8 cellular contexts compared by ENCODE assay signal in the genomic region with DNA sequence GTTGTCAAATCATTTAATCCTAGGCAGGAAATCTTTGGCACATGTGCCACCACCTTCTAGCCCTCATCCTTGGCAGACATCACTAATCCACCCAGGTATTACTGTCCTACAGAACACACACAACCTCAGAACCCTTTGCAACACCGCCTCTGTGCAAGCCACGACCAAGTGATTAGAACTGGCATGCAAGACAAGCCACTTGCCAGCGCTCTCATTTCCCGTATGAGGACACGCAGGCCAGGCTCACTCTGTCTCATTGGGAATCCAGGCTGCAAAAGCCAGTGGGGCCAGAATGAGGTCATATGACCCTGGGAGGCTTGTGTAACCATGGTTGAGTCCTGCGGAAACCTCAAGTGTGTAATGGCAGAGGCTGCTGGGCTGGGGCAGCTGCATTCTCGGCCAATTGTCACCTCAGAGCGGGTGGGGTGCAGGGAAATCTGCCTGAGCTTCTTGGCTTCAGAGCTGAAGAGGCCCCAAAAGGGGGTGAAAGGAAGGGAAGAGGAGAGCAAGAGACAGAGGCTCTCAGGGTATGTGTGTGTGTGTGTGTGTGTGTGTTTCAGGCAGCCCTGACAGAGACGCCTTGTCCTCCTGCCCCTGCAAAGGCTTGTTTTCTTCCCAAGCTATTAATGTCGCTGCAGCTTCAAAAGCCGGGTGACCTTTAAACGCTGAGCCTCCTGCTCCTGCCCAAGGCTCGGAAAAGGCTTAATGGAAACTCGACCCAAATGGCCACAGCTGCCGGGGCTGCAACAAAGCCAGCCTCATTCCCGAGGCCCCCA. TPM values are rescaled to one million over a fixed set of nuclear protein-coding genes. Genes with fewer than 3 reads are reported as not detected.
A peak's percentile ranks its signal among the peaks of the same experiment; 100 is the strongest.
DNase-seq lines count a peak whose midpoint lies in the region; ATAC-seq and TF ChIP-seq lines count a peak whose summit lies in the region.

No MANE protein-coding gene starts in this region.

- DNase-seq in G401 (ENCODE audit: low spot score) (peak; percentile 87), NCI-H2107 treated with DMSO at 0.1 percent for 48 hours (lab: John Stamatoyannopoulos, UW; ENCODE audit: unreplicated experiment) (peak; percentile 62), anterior cingulate cortex (lab: John Stamatoyannopoulos, UW) (peak in 55 of 58 donors; percentile 40 to 94 (median 79)), heart right ventricle (peak; percentile 82 to 94), ovary (peak; percentile 68 to 91 (median 81)), activated gamma-delta T cell (lab: John Stamatoyannopoulos, UW) (no peak)

- H3K4me3 ChIP-seq in heart right ventricle = peak overlapping the region; percentile 4 to 53 (median 42)
- no peak overlapping the region for H3K4me3 ChIP-seq in ovary

- H3K4me1 ChIP-seq in heart right ventricle = peaks cover 42 to 97% (median 81%) of the 10 kb centered on the region in 9 donors
- peaks cover 50% of the 10 kb centered on the region for H3K4me1 ChIP-seq in ovary (ENCODE audit: insufficient read depth)

- peak; percentile 82 to 92 (median 86) for ATAC-seq in heart right ventricle
- ATAC-seq in HG02610 (IDR thresholded peaks at IDR 0.05; ENCODE audit: unreplicated experiment) = no peak
- no peak for ATAC-seq in HG02885 (IDR thresholded peaks at IDR 0.05; ENCODE audit: poor library complexity, unreplicated experiment)

- TF ChIP-seq POLR2A in ovary (IDR thresholded peaks at IDR 0.05) = no peak

- H3K9me3 ChIP-seq in heart right ventricle = no peaks in the 10 kb centered on the region
- H3K9me3 ChIP-seq in ovary = no peaks in the 10 kb centered on the region

- H3K36me3 ChIP-seq in heart right ventricle (peaks cover 0 to 5% (median 0%) of the 10 kb centered on the region in 9 donors), ovary (no peaks in the 10 kb centered on the region)

- in situ Hi-C loops in G401 (cut with HindIII; ENCODE audit: low sequenced_read_pairs) = no loop called here

- peak in 1 of 9 donors; percentile 14 for TF ChIP-seq CTCF in heart right ventricle (IDR thresholded peaks at IDR 0.05)
- no peak for TF ChIP-seq CTCF in ovary (IDR thresholded peaks at IDR 0.05)

- 6 to 9% methylated on average over 16 of the region's 16 CpGs for WGBS in heart right ventricle, 2 donors
- WGBS in ovary, 3 donors = 23 to 29% (median 23%) methylated on average over 14 to 16 of the region's 16 CpGs

- H3K27ac ChIP-seq in heart right ventricle (peak overlapping the region; percentile 91 to 99 (median 94)), ovary (peak overlapping the region; percentile 39 to 73)

- H3K27me3 ChIP-seq in heart right ventricle (no peaks in the 10 kb centered on the region), ovary (no peaks in the 10 kb centered on the region)

- peak; percentile 80 for TF ChIP-seq EP300 in ovary (IDR thresholded peaks at IDR 0.05)

- intact Hi-C loops in heart right ventricle (cut with DNase I) (loop anchor here in 9 of 10 donors (1.0 to 10.0 kb wide), 12 partner anchors 18 to 102 kb away; a partner anchor contains a TSS), ovary (cut with DNase I) (loop anchor here in 3 of 4 donors (5.0 to 10.0 kb wide), 3 partner anchors 62 to 716 kb away; a partner anchor contains a TSS)

RNA-seq across cellular contexts. Expression of a gene that starts 43.2 kb away (rescaled TPM):
- 39.2 and 60.7 TPM in 2 replicates for total RNA-seq in G401 (2014; rRNA removed; shearing (Covaris generic))
- total RNA-seq in heart right ventricle (100 to 1,000 TPM in 2 of 10 donors, 10 to 100 TPM in 8; 61.2 to 103 (median 75.5) TPM), ovary (10 to 100 TPM; 12.2 to 37.9 (median 31.2) TPM)
- polyA plus RNA-seq in heart right ventricle (100 to 1,000 TPM in 1 of 2 donors, 1 to 10 TPM in 1; 9.9 to 132 TPM), ovary (10 to 100 TPM; 23.4 to 26.2 TPM)

Comparison
In these comparisons a context has a peak if more than half of its experiments do, and no peak if none do; other contexts are left out.
1. ATAC-seq: peak in heart right ventricle (8 of 8); none in HG02610 (single experiment) and HG02885 (single experiment).